ENCODE assay signal across 8 cellular contexts in the genomic region with DNA sequence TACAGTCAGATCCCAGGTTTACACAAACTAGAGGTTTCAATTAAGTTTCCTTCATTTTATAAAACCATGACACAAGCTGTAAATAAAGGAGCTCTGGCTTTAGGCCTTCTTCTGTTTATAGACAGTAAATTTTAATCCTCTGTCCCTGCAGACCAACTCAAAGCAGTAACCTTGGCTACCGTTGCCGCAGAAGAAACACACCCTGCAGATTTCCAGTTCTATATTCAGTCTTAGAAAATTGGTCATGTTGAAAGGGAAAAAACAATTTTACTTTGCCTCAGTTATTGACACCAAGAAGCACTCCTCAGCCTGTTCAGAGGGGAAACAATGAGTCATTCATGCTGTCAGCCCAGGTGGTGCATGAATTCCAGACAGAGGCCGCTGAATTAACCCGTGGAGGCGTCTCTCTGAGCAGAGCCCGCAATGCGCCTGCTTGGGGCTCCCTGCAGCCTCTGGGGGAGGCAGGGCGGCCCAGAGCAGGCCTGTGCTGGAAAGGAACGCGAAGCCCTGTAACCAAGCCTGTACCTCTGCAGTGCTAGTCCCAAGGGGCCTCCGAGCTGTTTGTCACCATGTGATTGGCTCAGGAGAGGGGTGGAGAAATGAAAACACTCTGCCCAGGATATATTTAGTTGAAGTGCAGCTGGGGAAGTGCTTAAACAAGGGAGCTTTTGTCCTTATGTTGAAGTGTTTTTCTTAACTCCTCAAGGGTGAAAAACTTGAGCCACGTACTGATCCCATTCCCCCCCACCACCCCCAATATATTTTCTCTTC.
DNase-seq lines count a peak whose midpoint lies in the region; ATAC-seq and TF ChIP-seq lines count a peak whose summit lies in the region.

No MANE protein-coding gene starts in this region.

- peaks cover 4% of the 10 kb centered on the region for H3K36me3 Mint-ChIP-seq in central memory CD8-positive, alpha-beta T cell (ENCODE audit: insufficient read depth)

- TF ChIP-seq CTCF in AG09309 (IDR thresholded peaks at IDR 0.05; ENCODE audit: control insufficient read depth, insufficient read depth, low read depth, low read length, missing control alignments) = no peak
- no peak for TF ChIP-seq CTCF in kidney epithelial cell (IDR thresholded peaks at IDR 0.05; ENCODE audit: insufficient read depth, low read length, poor library complexity, severe bottlenecking)

- H3K27ac Mint-ChIP-seq in central memory CD8-positive, alpha-beta T cell (ENCODE audit: low read depth) = peak overlapping the region; percentile 95

- peak overlapping the region; percentile 71 for H3K4me3 Mint-ChIP-seq in central memory CD8-positive, alpha-beta T cell

- DNase-seq in AG09309 (ENCODE audit: low read depth) (peak; percentile 74), NCI-H345 treated with DMSO at 0.1 percent for 48 hours (lab: John Stamatoyannopoulos, UW; ENCODE audit: unreplicated experiment) (peak; percentile 94), kidney epithelial cell (ENCODE audit: low read depth) (peak; percentile 92)
- peak; percentile 75 for DNase-seq in activated CD4-positive, CD25-positive, alpha-beta regulatory T cell treated with anti-CD3 and anti-CD28 coated beads, Interleukin-2, amount 50 U/mL, for 16 hours (ENCODE audit: low read depth, low spot score)
- peak; percentile 56 to 79 for DNase-seq in central memory CD8-positive, alpha-beta T cell (ENCODE audit: low spot score in 2 of 2)
- DNase-seq in stimulated activated CD4-positive, alpha-beta T cell treated with anti-CD3 and anti-CD28 coated beads, Interleukin-15, amount 100 ng/mL, for 48 hours (ENCODE audit: low read depth in 2 of 2) = peak; percentile 87 to 91

- H3K36me3 ChIP-seq in kidney epithelial cell (ENCODE audit: control insufficient read depth, insufficient read depth, low read length) = no peaks in the 10 kb centered on the region

- H3K4me3 ChIP-seq in AG09309 (ENCODE audit: control insufficient read depth, low read depth, low read length) = no peak overlapping the region; the same call in 1 of the 2 replicates
- no peak overlapping the region for H3K4me3 ChIP-seq in kidney epithelial cell (ENCODE audit: low read depth, low read length)

- peaks cover 28% of the 10 kb centered on the region for H3K4me1 Mint-ChIP-seq in central memory CD8-positive, alpha-beta T cell

- ATAC-seq in GM19035 (IDR thresholded peaks at IDR 0.05; ENCODE audit: unreplicated experiment) (peak; percentile 97), HG03342 (IDR thresholded peaks at IDR 0.05; ENCODE audit: unreplicated experiment) (peak; percentile 96)
- ATAC-seq in central memory CD8-positive, alpha-beta T cell (replicated peaks; ENCODE audit: extremely low read depth, poor library complexity, severe bottlenecking) = peak; percentile 97

- H3K9me3 Mint-ChIP-seq in central memory CD8-positive, alpha-beta T cell = no peaks in the 10 kb centered on the region

- H3K27me3 ChIP-seq in kidney epithelial cell (ENCODE audit: control insufficient read depth, insufficient read depth, low read length) = no peaks in the 10 kb centered on the region

- H3K27me3 Mint-ChIP-seq in central memory CD8-positive, alpha-beta T cell = no peaks in the 10 kb centered on the region
